ENCODE assay signal across 1 cellular context in the genomic region with DNA sequence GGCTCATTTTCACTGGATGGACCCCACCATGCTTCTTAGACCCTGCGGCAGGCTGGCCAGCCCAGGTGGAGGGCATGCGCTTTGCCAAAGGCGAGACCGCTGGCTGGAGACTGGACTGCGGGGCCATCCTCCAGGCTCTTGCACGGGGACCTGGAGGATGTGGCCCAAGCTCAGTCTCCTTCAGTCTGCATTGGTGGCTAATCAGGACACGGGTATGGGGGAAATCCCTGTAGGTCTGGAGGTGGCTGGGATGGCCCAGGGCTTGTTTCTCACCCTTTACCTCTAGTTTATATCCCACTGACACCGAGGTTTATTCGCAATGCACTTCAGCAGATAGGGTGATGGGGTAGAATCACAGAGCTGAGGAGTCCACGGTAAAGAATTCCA.
TF ChIP-seq lines count a peak whose summit lies in the region.

No MANE protein-coding gene starts in this region.

TF ChIP-seq in GM23338, 12 proteins besides CTCF, POLR2A, EP300 and RAD21 (continued from another document):
- TF ChIP-seq ZNF462 (CRISPR knock-in tag; IDR thresholded peaks at IDR 0.05) = no peak
- TF ChIP-seq, protein P1, sequence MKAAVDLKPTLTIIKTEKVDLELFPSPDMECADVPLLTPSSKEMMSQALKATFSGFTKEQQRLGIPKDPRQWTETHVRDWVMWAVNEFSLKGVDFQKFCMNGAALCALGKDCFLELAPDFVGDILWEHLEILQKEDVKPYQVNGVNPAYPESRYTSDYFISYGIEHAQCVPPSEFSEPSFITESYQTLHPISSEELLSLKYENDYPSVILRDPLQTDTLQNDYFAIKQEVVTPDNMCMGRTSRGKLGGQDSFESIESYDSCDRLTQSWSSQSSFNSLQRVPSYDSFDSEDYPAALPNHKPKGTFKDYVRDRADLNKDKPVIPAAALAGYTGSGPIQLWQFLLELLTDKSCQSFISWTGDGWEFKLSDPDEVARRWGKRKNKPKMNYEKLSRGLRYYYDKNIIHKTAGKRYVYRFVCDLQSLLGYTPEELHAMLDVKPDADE (IDR thresholded peaks at IDR 0.05) = no peak
- no peak for TF ChIP-seq ZNF331 (CRISPR knock-in tag; IDR thresholded peaks at IDR 0.05; ENCODE audit: low read depth)
- no peak for TF ChIP-seq CREB1 (CRISPR knock-in tag; IDR thresholded peaks at IDR 0.05; ENCODE audit: low read depth)
- TF ChIP-seq STAT1 (IDR thresholded peaks at IDR 0.05; ENCODE audit: unreplicated experiment) = no peak
- no peak for TF ChIP-seq POLR2AphosphoS5 (IDR thresholded peaks at IDR 0.05; ENCODE audit: low read depth)
- no peak for TF ChIP-seq EZH2phosphoT487 (IDR thresholded peaks at IDR 0.05; ENCODE audit: unreplicated experiment)
